Comparison of ENCODE assay signal across 8 cellular contexts in genomic region chrX:12977761-12978204, GRCh38. TPM values are rescaled to one million over a fixed set of nuclear protein-coding genes. Genes with fewer than 3 reads are reported as not detected.
DNase-seq lines count a peak whose midpoint lies in the region; ATAC-seq and TF ChIP-seq lines count a peak whose summit lies in the region.

No MANE protein-coding gene starts in this region.

- H3K4me3 ChIP-seq in GM08714 (ENCODE audit: low read length) (peak overlapping the region; percentile 74; the same call in 1 of the 2 replicates), GM23338 (peak overlapping the region; percentile 94), PC-3 (ENCODE audit: low read length) (peak overlapping the region; percentile 92), fibroblast of pulmonary artery (replicated peaks; ENCODE audit: low read depth, low read length) (peak overlapping the region; percentile 75), subcutaneous abdominal adipose tissue (ENCODE audit: low read depth in 1 of 5, low read length in 5 of 5) (peak overlapping the region; percentile 82 to 94 (median 92))

- no peaks in the 10 kb centered on the region for H3K9me2 ChIP-seq in GM23338 (ENCODE audit: insufficient read depth)
- H3K9me2 ChIP-seq in PC-3 (replicated peaks; ENCODE audit: low read length): no peaks in the 10 kb centered on the region

- H3K79me2 ChIP-seq in GM23338 (replicated peaks; ENCODE audit: insufficient read depth) (peaks cover 22% of the 10 kb centered on the region), PC-3 (ENCODE audit: low read length) (peaks cover 32% of the 10 kb centered on the region)

- H3K27ac Mint-ChIP-seq in GM23338: peak overlapping the region; percentile 44; the same call in 1 of the 2 replicates

- ATAC-seq in GM23338: no peak
- ATAC-seq in PC-3: no peak

- peak overlapping the region; percentile 84 for H3K4me2 ChIP-seq in GM23338
- H3K4me2 ChIP-seq in PC-3 (ENCODE audit: low read length): peak overlapping the region; percentile 94

- intact Hi-C loops in PC-3 (cut with micrococcal nuclease): loop anchor here (1.0 to 10.0 kb wide), 3 partner anchors 30 to 677 kb away; partner anchors contain the start of gene TCEANC

- TF ChIP-seq CTCF in GM23338 (conservative IDR thresholded peaks at IDR 0.05; ENCODE audit: low read depth in 2 of 2): no peak
- no peak for TF ChIP-seq CTCF in PC-3 (conservative IDR thresholded peaks at IDR 0.05; ENCODE audit: low read depth, low read length)
- no peak for TF ChIP-seq CTCF in fibroblast of pulmonary artery (IDR thresholded peaks at IDR 0.05; ENCODE audit: low read length, missing control alignments)

- H3K27ac ChIP-seq in GM23338 (ENCODE audit: low read depth): peak overlapping the region; percentile 78
- peak overlapping the region; percentile 85 for H3K27ac ChIP-seq in PC-3 (ENCODE audit: low read length)
- H3K27ac ChIP-seq in subcutaneous abdominal adipose tissue (ENCODE audit: low read depth, low read length): peak overlapping the region; percentile 59

- H3K9me3 ChIP-seq in PC-3 (ENCODE audit: low read length) (no peaks in the 10 kb centered on the region), subcutaneous abdominal adipose tissue (ENCODE audit: control insufficient read depth in 5 of 5, low read length in 5 of 5) (peaks cover 0 to 3% (median 0%) of the 10 kb centered on the region in 5 donors)

- CTCF ChIA-PET in PC-3 (lab: Charles Lee): no interaction called here

- H3K36me3 Mint-ChIP-seq in GM23338 (ENCODE audit: low read depth): peaks cover 34% of the 10 kb centered on the region

- POLR2A ChIA-PET in PC-3 (lab: Charles Lee; ENCODE audit: unreplicated experiment): interaction anchor here (0.6 kb wide), 1 partner anchor 24 kb away, joined by 3 read pairs; no protein-coding TSS in a partner anchor

- peaks cover 11% of the 10 kb centered on the region for H3K27me3 Mint-ChIP-seq in GM23338 (ENCODE audit: insufficient read depth, low read depth, poor library complexity)

- H2AFZ ChIP-seq in GM23338 (no peak overlapping the region), PC-3 (ENCODE audit: low read length) (no peak overlapping the region)

- H3K4me1 ChIP-seq in GM23338 (ENCODE audit: insufficient read depth) (peaks cover 4% of the 10 kb centered on the region; the same call in 1 of the 2 replicates), PC-3 (ENCODE audit: insufficient read depth, low read length) (peaks cover 17% of the 10 kb centered on the region), subcutaneous abdominal adipose tissue (ENCODE audit: control insufficient read depth in 5 of 5, insufficient read depth in 5 of 5, low read length in 5 of 5) (peaks cover 5 to 33% (median 13%) of the 10 kb centered on the region in 5 donors)

- H3K9me3 Mint-ChIP-seq in GM23338: no peaks in the 10 kb centered on the region; the same call in 1 of the 3 replicates

- H3F3A ChIP-seq in GM23338 (replicated peaks; ENCODE audit: low read depth) (no peaks in the 10 kb centered on the region), PC-3 (ENCODE audit: low read length, unreplicated experiment) (peaks cover 10% of the 10 kb centered on the region)

- H3K9ac ChIP-seq in PC-3 (ENCODE audit: low read length) (peak overlapping the region; percentile 99; the same call in 1 of the 2 replicates), subcutaneous abdominal adipose tissue (ENCODE audit: low read length in 5 of 5) (peak overlapping the region in 3 of 5 donors; percentile 17 to 51 (median 20))

- H3K36me3 ChIP-seq in GM23338 (ENCODE audit: insufficient read depth) (no peaks in the 10 kb centered on the region), PC-3 (ENCODE audit: low read depth, low read length) (peaks cover 16% of the 10 kb centered on the region), subcutaneous abdominal adipose tissue (ENCODE audit: control insufficient read depth in 5 of 5, insufficient read depth in 5 of 5, low read length in 5 of 5) (peaks cover 0 to 5% (median 0%) of the 10 kb centered on the region in 5 donors)

- H3K27me3 ChIP-seq in GM23338 (ENCODE audit: insufficient read depth) (no peaks in the 10 kb centered on the region), PC-3 (ENCODE audit: low read length) (no peaks in the 10 kb centered on the region), subcutaneous abdominal adipose tissue (ENCODE audit: control insufficient read depth in 5 of 5, insufficient read depth in 4 of 5, low read length in 5 of 5) (peaks cover 0 to 3% (median 0%) of the 10 kb centered on the region in 5 donors)

- DNase-seq in GM23338 (ENCODE audit: low spot score) (no peak), PC-3 (no peak), fibroblast of pulmonary artery (ENCODE audit: low read depth) (no peak), NCI-H2081 (lab: John Stamatoyannopoulos, UW) (no peak), DMS53 (lab: John Stamatoyannopoulos, UW) (no peak), DMS 273 (lab: John Stamatoyannopoulos, UW; ENCODE audit: unreplicated experiment) (no peak)

- H3K4me3 Mint-ChIP-seq in GM23338: peak overlapping the region; percentile 92

- BruUV-seq in PC-3 (replicated peaks; lab: Mats Ljungman, UMichigan): no TSS peak

- H4K20me1 ChIP-seq in GM23338 (replicated peaks; ENCODE audit: insufficient read depth): no peaks in the 10 kb centered on the region
- peaks cover 21% of the 10 kb centered on the region for H4K20me1 ChIP-seq in PC-3 (ENCODE audit: low read length)

- peaks cover 29% of the 10 kb centered on the region for H3K4me1 Mint-ChIP-seq in GM23338

TF ChIP-seq in GM23338, 12 proteins besides CTCF, POLR2A, EP300 and RAD21:
- TF ChIP-seq NANOG (IDR thresholded peaks at IDR 0.05; ENCODE audit: borderline replicate concordance) (no peak), EZH2 (IDR thresholded peaks at IDR 0.05; ENCODE audit: low read depth, unreplicated experiment) (no peak), JUNB (IDR thresholded peaks at IDR 0.05; ENCODE audit: unreplicated experiment) (no peak), ZNF331 (CRISPR knock-in tag; IDR thresholded peaks at IDR 0.05; ENCODE audit: low read depth) (no peak), EZH2phosphoT487 (IDR thresholded peaks at IDR 0.05; ENCODE audit: unreplicated experiment) (no peak)

RNA-seq across cellular contexts. Expression of gene TMSB4X, which starts 2.9 kb away (rescaled TPM):
- 999 and 1,367 TPM in 2 replicates for total RNA-seq in GM23338 (2014; rRNA removed; shearing (Covaris generic))
- polyA plus RNA-seq in GM23338 (2016; fragmentation: Nextera tagmentation; extraction: Ambion mirVana): 6,191 and 6,226 TPM in 2 replicates
- total RNA-seq in PC-3 (2014; rRNA removed): 1,640 and 2,159 TPM in 2 replicates
